Comparison of ENCODE assay signal across 8 cellular contexts in the genomic region with DNA sequence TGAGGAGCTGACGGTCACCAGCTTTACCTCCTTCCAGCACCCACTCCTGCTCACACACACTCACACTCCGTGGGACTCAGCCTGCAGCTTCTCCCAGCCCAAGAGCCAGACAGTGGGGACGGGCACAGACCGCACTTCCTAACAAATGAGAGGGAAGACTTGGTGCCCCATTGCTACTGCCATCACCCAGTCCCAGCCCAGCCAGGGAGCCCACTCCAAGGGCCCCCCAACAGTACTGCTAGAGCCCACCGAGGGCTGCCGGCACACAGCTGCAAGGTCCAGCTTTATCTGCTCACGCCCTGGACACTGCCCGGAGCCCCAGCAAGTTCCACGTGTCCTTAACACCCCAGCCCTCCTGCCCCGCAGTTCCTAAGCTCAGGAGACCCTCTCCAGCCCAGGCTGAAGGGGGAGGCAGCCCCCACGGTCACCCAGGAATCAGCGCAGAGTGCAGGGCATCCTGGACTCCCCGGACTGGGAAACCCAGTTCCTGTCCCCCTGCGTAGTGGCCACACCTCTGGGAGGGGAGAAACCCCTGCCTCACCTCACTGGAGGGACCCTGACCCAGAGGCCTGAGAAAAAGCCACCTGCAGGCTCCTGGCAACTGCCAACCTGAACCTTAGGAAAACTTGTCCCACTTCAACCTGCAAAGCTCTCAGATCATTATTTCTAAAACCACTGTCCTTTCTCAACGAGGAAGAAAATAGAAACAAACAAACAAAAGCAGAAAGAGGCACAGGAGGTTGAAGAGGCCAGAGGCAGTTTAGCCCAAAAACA. TPM values are rescaled to one million over a fixed set of nuclear protein-coding genes. Genes with fewer than 3 reads are reported as not detected.
DNase-seq lines count a peak whose midpoint lies in the region; TF ChIP-seq lines count a peak whose summit lies in the region.
"Not testable (repeated sequence)": the region's sequence is repeated elsewhere in the genome, so short reads cannot be mapped to it uniquely, and the experiment has no call there.

No MANE protein-coding gene starts in this region.

- intact Hi-C loops in breast epithelium (cut with DNase I; ENCODE audit: low total_unique reads); uterus (cut with DNase I; ENCODE audit: low total_unique reads): not testable (repeated sequence)

- H3K27me3 Mint-ChIP-seq in activated CD4-positive, alpha-beta memory T cell treated with anti-CD3 and anti-CD28 coated beads, Interleukin-2, amount 10 ng/mL, durations not matched to agents 7 days and 5 days, result not testable (repeated sequence)

- not testable (repeated sequence) for TF ChIP-seq CTCF in NB4 (IDR thresholded peaks at IDR 0.05; ENCODE audit: low read depth, low read length); breast epithelium (IDR thresholded peaks at IDR 0.05); fibroblast of villous mesenchyme (IDR thresholded peaks at IDR 0.05; ENCODE audit: insufficient read depth, low read depth, low read length); retinal pigment epithelial cell (conservative IDR thresholded peaks at IDR 0.05; ENCODE audit: low read depth, low read length); uterus (IDR thresholded peaks at IDR 0.05)

- peaks cover 67% of the 10 kb centered on the region for H3K4me1 Mint-ChIP-seq in activated CD4-positive, alpha-beta memory T cell treated with anti-CD3 and anti-CD28 coated beads, Interleukin-2, amount 10 ng/mL, durations not matched to agents 7 days and 5 days

- H3K4me3 ChIP-seq in NB4 (ENCODE audit: low read depth, low read length) (peak overlapping the region; percentile 63), breast epithelium (peak overlapping the region; percentile 61 to 89 (median 79)), fibroblast of villous mesenchyme (ENCODE audit: low read depth, low read length) (peak overlapping the region; percentile 74), mesodermal cell (ENCODE audit: extremely low read depth, insufficient read depth, low read length, poor library complexity, severe bottlenecking) (peak overlapping the region; percentile 69), retinal pigment epithelial cell (ENCODE audit: low read length) (peak overlapping the region; percentile 70), uterus (peak overlapping the region; percentile 57 to 81)

- H3K27ac Mint-ChIP-seq in activated CD4-positive, alpha-beta memory T cell treated with anti-CD3 and anti-CD28 coated beads, Interleukin-2, amount 10 ng/mL, durations not matched to agents 7 days and 5 days, result peak overlapping the region; percentile 86

- CTCF ChIA-PET in activated CD4-positive, alpha-beta memory T cell treated with anti-CD3 and anti-CD28 coated beads, Interleukin-2, amount 10 ng/mL, durations not matched to agents 7 days and 5 days (lab: Charles Lee), result interaction anchor here (0.9 to 2.1 kb wide), 3 partner anchors 214 to 539 kb away, joined by 3 to 4 read pairs (median 3); a partner anchor contains a TSS

- peak overlapping the region; percentile 97 for H3K9ac ChIP-seq in ES-I3 (ENCODE audit: low read depth, low read length)

- peak overlapping the region; percentile 94 for H3K4me3 Mint-ChIP-seq in activated CD4-positive, alpha-beta memory T cell treated with anti-CD3 and anti-CD28 coated beads, Interleukin-2, amount 10 ng/mL, durations not matched to agents 7 days and 5 days

- peaks cover 29% of the 10 kb centered on the region for H3K36me3 Mint-ChIP-seq in activated CD4-positive, alpha-beta memory T cell treated with anti-CD3 and anti-CD28 coated beads, Interleukin-2, amount 10 ng/mL, durations not matched to agents 7 days and 5 days (ENCODE audit: low read depth)

- not testable (repeated sequence) for H3K36me3 ChIP-seq in ES-I3 (ENCODE audit: insufficient read depth, low read length); breast epithelium; mesodermal cell (ENCODE audit: control insufficient read depth, insufficient read depth, low read length); uterus

- whole genome bisulfite sequencing in mesodermal cell (ENCODE audit: insufficient coverage in 2 of 2), 2 experiments, result 80 to 88% methylated on average over 7 to 10 of the region's 15 CpGs

- DNase-seq in NB4 (ENCODE audit: low read depth); activated CD4-positive, alpha-beta memory T cell treated with anti-CD3 and anti-CD28 coated beads, Interleukin-2, amount 10 ng/mL, durations not matched to agents 7 days and 5 days; breast epithelium (ENCODE audit: low spot score in 2 of 2); fibroblast of villous mesenchyme (ENCODE audit: low read depth); retinal pigment epithelial cell (ENCODE audit: low read depth); uterus: not testable (repeated sequence)

- TF ChIP-seq POLR2A in NB4 (IDR thresholded peaks at IDR 0.05; ENCODE audit: extremely low read depth, insufficient read length); breast epithelium (IDR thresholded peaks at IDR 0.05); uterus (IDR thresholded peaks at IDR 0.05): not testable (repeated sequence)

- not testable (repeated sequence) for H3K9me3 Mint-ChIP-seq in activated CD4-positive, alpha-beta memory T cell treated with anti-CD3 and anti-CD28 coated beads, Interleukin-2, amount 10 ng/mL, durations not matched to agents 7 days and 5 days

- not testable (repeated sequence) for H3K9me3 ChIP-seq in ES-I3 (ENCODE audit: control insufficient read depth, insufficient read depth, low read length); breast epithelium; mesodermal cell (ENCODE audit: control insufficient read depth, low read length); uterus

- not testable (repeated sequence) for H3K4me1 ChIP-seq in ES-I3 (ENCODE audit: insufficient read depth, low read length); breast epithelium; mesodermal cell (ENCODE audit: control insufficient read depth, insufficient read depth, low read length, poor library complexity, severe bottlenecking); uterus

- POLR2A ChIA-PET in activated CD4-positive, alpha-beta memory T cell treated with anti-CD3 and anti-CD28 coated beads, Interleukin-2, amount 10 ng/mL, durations not matched to agents 7 days and 5 days (lab: Charles Lee), result interaction anchor here (0.7 to 4.2 kb wide), 7 partner anchors 10 to 480 kb away, joined by 3 to 53 read pairs (median 4); a partner anchor contains a TSS

- not testable (repeated sequence) for H3K27ac ChIP-seq in breast epithelium; mesodermal cell (ENCODE audit: low read depth, low read length, severe bottlenecking); uterus

- not testable (repeated sequence) for H3K27me3 ChIP-seq in breast epithelium, uterus

RNA-seq across cellular contexts. Expression of a gene that starts 1.6 kb away (rescaled TPM):
- 100 to 1,000 TPM; 252 to 258 TPM for total RNA-seq in activated CD4-positive, alpha-beta memory T cell treated with anti-CD3 and anti-CD28 coated beads, Interleukin-2, amount 10 ng/mL, durations not matched to agents 7 days and 5 days
- total RNA-seq in breast epithelium, result 100 to 1,000 TPM in 2 of 3 donors, 10 to 100 TPM in 1; 94.4 to 180 (median 131) TPM
- 32.9 and 33.7 TPM in 2 replicates for total RNA-seq in fibroblast of villous mesenchyme
- polyA plus RNA-seq in mesodermal cell (2013, experiment 1 of 2), result 38.5 TPM
- 35.8 TPM for polyA plus RNA-seq in mesodermal cell (2013, experiment 2 of 2)
- total RNA-seq in uterus, result 100 to 1,000 TPM in 1 of 4 donors, 10 to 100 TPM in 3; 20.3 to 242 (median 71.6) TPM
